8 cellular contexts compared by ENCODE assay signal in genomic region chr21:28992526-28993292, GRCh38. TPM values are rescaled to one million over a fixed set of nuclear protein-coding genes. Genes with fewer than 3 reads are reported as not detected.
DNase-seq lines count a peak whose midpoint lies in the region; ATAC-seq, FAIRE-seq and TF ChIP-seq lines count a peak whose summit lies in the region.

LTN1 (minus strand) TSS chr21:28992877; CDS start chr21:28992805, 72 bp downstream.

- peak in 1 of 4 donors; percentile 22 for TF ChIP-seq EP300 in upper lobe of left lung (IDR thresholded peaks at IDR 0.05)

- peak within 1 kb of the TSS; percentile 96 to 97 (median 96) for H3K4me3 Mint-ChIP-seq in T-cell

- H3K4me3 ChIP-seq in adrenal gland = peak within 1 kb of the TSS; percentile 40 to 85 (median 79)
- peak within 1 kb of the TSS; percentile 65 to 98 (median 81) for H3K4me3 ChIP-seq in heart right ventricle
- peak within 1 kb of the TSS; percentile 65 to 95 (median 84) for H3K4me3 ChIP-seq in upper lobe of left lung

- CTCF ChIA-PET in T-cell (lab: Charles Lee) = interaction anchor here in 1 of 2 donors (1.1 to 2.3 kb wide), 4 partner anchors 10 to 89 kb away, joined by 3 to 16 read pairs (median 10); partner anchors contain the start of gene USP16

- H3K27me3 Mint-ChIP-seq in T-cell = no peaks in the 10 kb centered on the region

- no peak for TF ChIP-seq CTCF in adrenal gland (IDR thresholded peaks at IDR 0.05)
- no peak for TF ChIP-seq CTCF in heart right ventricle (IDR thresholded peaks at IDR 0.05)
- peak in 2 of 6 experiments; percentile 8 to 10 for TF ChIP-seq CTCF in upper lobe of left lung (IDR thresholded peaks at IDR 0.05)

- intact Hi-C loops in adrenal gland (cut with DNase I) (no loop called here), heart right ventricle (cut with DNase I) (loop anchor here in 1 of 10 donors (1.0 kb wide), 1 partner anchor 10 kb away; no protein-coding TSS in a partner anchor), posterior cingulate gyrus (cut with DNase I) (loop anchor here (1.0 kb wide), 1 partner anchor 10 kb away; no protein-coding TSS in a partner anchor)

- WGBS in adrenal gland, 4 donors = 0 to 1% (median 1%) methylated on average over 17 to 43 of the region's 43 CpGs
- WGBS in heart right ventricle, 2 donors = 1% methylated on average over 43 of the region's 43 CpGs
- 1% methylated on average over 30 to 43 of the region's 43 CpGs for WGBS in upper lobe of left lung, 2 donors

- peak; percentile 80 for TF ChIP-seq POLR2A in GM12891 (IDR thresholded peaks at IDR 0.05; ENCODE audit: low read depth, low read length)
- TF ChIP-seq POLR2A in adrenal gland (IDR thresholded peaks at IDR 0.05) = peak; percentile 9 to 73
- peak in 3 of 4 donors; percentile 38 to 79 (median 54) for TF ChIP-seq POLR2A in upper lobe of left lung (IDR thresholded peaks at IDR 0.05)

- peak within 1 kb of the TSS; percentile 96 to 99 for H3K27ac Mint-ChIP-seq in T-cell

- H3K27me3 ChIP-seq in adrenal gland = no peaks in the 10 kb centered on the region
- no peaks in the 10 kb centered on the region for H3K27me3 ChIP-seq in heart right ventricle
- H3K27me3 ChIP-seq in upper lobe of left lung = no peaks in the 10 kb centered on the region

- peaks cover 28 to 48% (median 40%) of the 10 kb centered on the region in 3 donors for H3K4me1 Mint-ChIP-seq in T-cell

- FAIRE-seq in GM12891 (lab: Jason Lieb, UNC) = peak; percentile 97

- POLR2A ChIA-PET in T-cell (lab: Charles Lee) = interaction anchor here (0.5 to 3.3 kb wide), 12 partner anchors 10 to 299 kb away, joined by 3 to 34 read pairs (median 6); partner anchors contain the start of genes USP16 (in 2 of the 2) and RWDD2B (in 1 of the 2)

- no peaks in the 10 kb centered on the region for H3K9me3 Mint-ChIP-seq in T-cell

- peaks cover 5 to 16% of the 10 kb centered on the region in 2 donors for H3K4me1 ChIP-seq in adrenal gland (replicated peaks in 1 of 2)
- peaks cover 0 to 30% (median 25%) of the 10 kb centered on the region in 9 donors for H3K4me1 ChIP-seq in heart right ventricle
- peaks cover 12 to 23% (median 18%) of the 10 kb centered on the region in 4 donors for H3K4me1 ChIP-seq in upper lobe of left lung

- H3K27ac ChIP-seq in adrenal gland = peak within 1 kb of the TSS in 4 of 5 donors; percentile 71 to 95 (median 86)
- peak within 1 kb of the TSS; percentile 74 to 93 (median 87) for H3K27ac ChIP-seq in heart right ventricle
- peak within 1 kb of the TSS; percentile 82 to 95 (median 92) for H3K27ac ChIP-seq in upper lobe of left lung

- ATAC-seq in HG02840 (IDR thresholded peaks at IDR 0.05; ENCODE audit: low FRiP score, unreplicated experiment) = peak; percentile 99
- peak; percentile 94 to 98 (median 98) for ATAC-seq in T-cell (replicated peaks in 1 of 4)
- peak; percentile 100 for ATAC-seq in heart right ventricle
- ATAC-seq in upper lobe of left lung (ENCODE audit: low FRiP score in 2 of 2) = peak; percentile 100

- H3K36me3 Mint-ChIP-seq in T-cell = peaks cover 7% of the 10 kb centered on the region

- DNase-seq in GM12891 (ENCODE audit: insufficient read length, low spot score) (peak; percentile 84), NCI-H1436 treated with DMSO at 0.1 percent for 48 hours (lab: John Stamatoyannopoulos, UW) (peak; percentile 84), T-cell (peak; percentile 96 to 99 (median 98)), adrenal gland (peak; percentile 99 to 100 (median 99)), heart right ventricle (peak; percentile 97 to 100), posterior cingulate gyrus (peak; percentile 99 to 100 (median 99)), upper lobe of left lung (peak; percentile 93 to 99)

- H3K36me3 ChIP-seq in adrenal gland (replicated peaks in 1 of 2) (no peaks in the 10 kb centered on the region), heart right ventricle (peaks cover 0 to 5% (median 0%) of the 10 kb centered on the region in 9 donors), upper lobe of left lung (peaks cover 0 to 2% (median 0%) of the 10 kb centered on the region in 4 donors)

- H3K9me3 ChIP-seq in adrenal gland (replicated peaks in 1 of 3) = no peaks in the 10 kb centered on the region
- no peaks in the 10 kb centered on the region for H3K9me3 ChIP-seq in heart right ventricle
- no peaks in the 10 kb centered on the region for H3K9me3 ChIP-seq in upper lobe of left lung

TF ChIP-seq in GM12891, 5 proteins besides CTCF, POLR2A, EP300 and RAD21:
- TF ChIP-seq POU2F2 (IDR thresholded peaks at IDR 0.05; ENCODE audit: low read depth, low read length) (peak; percentile 13; the same call in 1 of the 2 replicates), PAX5 (IDR thresholded peaks at IDR 0.05; ENCODE audit: insufficient read depth, low read length, severe bottlenecking) (no peak), POLR2AphosphoS5 (IDR thresholded peaks at IDR 0.05; ENCODE audit: low read depth, low read length) (peak; percentile 87), SPI1 (IDR thresholded peaks at IDR 0.05; ENCODE audit: low read depth, low read length) (peak; percentile 63), TAF1 (IDR thresholded peaks at IDR 0.05; ENCODE audit: low read depth, low read length) (peak; percentile 71)

RNA-seq across cellular contexts. Expression of gene LTN1, which starts in this region (rescaled TPM):
- polyA plus RNA-seq in GM12891 (2012; ENCODE audit: low read depth, missing spikeins) = 3.8 TPM
- 10 to 100 TPM; 23.4 to 34.1 (median 25.2) TPM for total RNA-seq in T-cell
- total RNA-seq in adrenal gland = 10 to 100 TPM; 12.8 to 31.2 (median 23.6) TPM
- polyA plus RNA-seq in adrenal gland = 10 to 100 TPM in 1 of 3 donors, 1 to 10 TPM in 2; 3.6 to 18.5 (median 4.6) TPM
- 10 to 100 TPM; 15.5 to 20.4 (median 18.1) TPM for total RNA-seq in heart right ventricle
- polyA plus RNA-seq in heart right ventricle = 1 to 10 TPM; 3.2 to 4.5 TPM
- total RNA-seq in upper lobe of left lung = 10 to 100 TPM in 5 of 6 donors, 1 to 10 TPM in 1; 7.4 to 45.6 (median 21.4) TPM

Comparison
In these comparisons a context has a peak if more than half of its experiments do, and no peak if none do; other contexts are left out.
1. Peak in every context shown above with its lines: DNase-seq, ATAC-seq, H3K4me3 ChIP-seq and H3K27ac ChIP-seq.